In the genomic region with DNA sequence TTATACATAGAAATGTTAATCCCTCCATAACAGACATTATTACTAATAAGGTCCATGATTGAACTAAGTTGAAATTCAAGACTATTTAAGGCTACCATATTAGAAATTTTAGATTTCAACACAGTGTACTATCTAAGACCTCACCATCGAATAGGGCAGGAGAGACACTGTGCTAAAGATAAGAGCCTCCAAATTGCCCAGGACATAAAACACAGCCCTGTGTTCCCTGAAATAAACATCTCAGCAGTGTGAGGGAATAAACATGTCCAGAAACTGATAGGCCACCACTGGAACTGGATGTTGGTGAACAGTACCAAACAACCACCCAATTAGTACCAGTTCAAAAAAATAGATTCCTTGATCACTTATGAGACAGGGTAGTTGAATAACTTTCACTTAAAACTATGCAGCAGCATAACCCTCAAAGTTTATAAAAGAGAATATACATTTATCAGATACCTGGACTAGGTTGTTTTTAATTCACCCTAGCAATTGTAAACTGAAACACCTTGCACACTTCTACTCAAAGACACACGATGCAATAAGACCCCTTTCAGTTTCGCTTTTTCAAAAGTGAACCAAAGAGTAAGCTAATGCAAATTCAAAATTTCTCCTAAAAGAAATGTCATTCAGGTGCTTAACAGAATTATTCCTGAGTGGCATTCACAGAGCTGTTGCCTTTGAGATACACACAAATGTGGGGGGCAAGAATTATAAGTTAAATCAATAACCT, we compare ENCODE assay signal across 18 cellular contexts. TPM values are rescaled to one million over a fixed set of nuclear protein-coding genes. Genes with fewer than 3 reads are reported as not detected.
A peak's percentile ranks its signal among the peaks of the same experiment; 100 is the strongest.
DNase-seq lines count a peak whose midpoint lies in the region; ATAC-seq, FAIRE-seq and TF ChIP-seq lines count a peak whose summit lies in the region.
"Had no signal": no experiment of that assay in that cellular context is flagged by ENCODE, and none has a peak within 500 bp of the region (broad histone marks: within the 10 kb centered on the region; RNA-seq: fewer than 3 reads in every experiment).

No MANE protein-coding gene starts in this region.

- TF ChIP-seq EP300 in gastroesophageal sphincter (IDR thresholded peaks at IDR 0.05): no peak

- H3K27me3 ChIP-seq in OCI-LY1 (ENCODE audit: insufficient read depth, low read length) (no peaks in the 10 kb centered on the region), gastroesophageal sphincter (no peaks in the 10 kb centered on the region)
- H3K27me3 ChIP-seq: foreskin keratinocyte, tibial artery had no signal

- H3F3A ChIP-seq in OCI-LY1 (ENCODE audit: insufficient read depth, low read length): no peaks in the 10 kb centered on the region

- H3K79me2 ChIP-seq in OCI-LY1 (ENCODE audit: insufficient read depth, low read length): no peaks in the 10 kb centered on the region

- TF ChIP-seq POLR2A in gastroesophageal sphincter (IDR thresholded peaks at IDR 0.05): no peak

- DNase-seq in activated CD4-positive, alpha-beta memory T cell treated with anti-CD3 and anti-CD28 coated beads, Interleukin-2, amount 10 ng/mL, durations not matched to agents 7 days and 5 days: no peak
- DNase-seq in activated CD4-positive, alpha-beta memory T cell treated with anti-CD3 and anti-CD28 coated beads for 36 hours: no peak
- peak; percentile 6 for DNase-seq in naive B cell
- no peak for DNase-seq in RCC 7860 (ENCODE audit: low spot score)
- DNase-seq in LoVo (ENCODE audit: low spot score): no peak
- DNase-seq: activated T-cell treated with anti-CD3 and anti-CD28 coated beads for 4 hours; Caco-2; effector CD4-positive, alpha-beta T cell; foreskin keratinocyte; H7; midbrain; NCI-H1930; tibial artery had no signal

- H3K9me3 Mint-ChIP-seq in activated CD4-positive, alpha-beta memory T cell treated with anti-CD3 and anti-CD28 coated beads, Interleukin-2, amount 10 ng/mL, durations not matched to agents 7 days and 5 days: no peaks in the 10 kb centered on the region
- H3K9me3 Mint-ChIP-seq in activated CD4-positive, alpha-beta memory T cell treated with anti-CD3 and anti-CD28 coated beads for 36 hours: no peaks in the 10 kb centered on the region
- H3K9me3 Mint-ChIP-seq in naive B cell: no peaks in the 10 kb centered on the region

- peak; percentile 37 for ATAC-seq in HG02571 (IDR thresholded peaks at IDR 0.05; ENCODE audit: unreplicated experiment)
- ATAC-seq in naive B cell (ENCODE audit: low read depth in 2 of 2): peak; percentile 19 to 25
- ATAC-seq in gastroesophageal sphincter: no peak
- ATAC-seq: A549, foreskin keratinocyte had no signal

- H3K4me3 Mint-ChIP-seq in activated CD4-positive, alpha-beta memory T cell treated with anti-CD3 and anti-CD28 coated beads, Interleukin-2, amount 10 ng/mL, durations not matched to agents 7 days and 5 days: no peak overlapping the region
- H3K4me3 Mint-ChIP-seq in activated CD4-positive, alpha-beta memory T cell treated with anti-CD3 and anti-CD28 coated beads for 36 hours: no peak overlapping the region
- peak overlapping the region; percentile 42 to 84 (median 74) for H3K4me3 Mint-ChIP-seq in naive B cell

- H3K9ac ChIP-seq in OCI-LY1 (ENCODE audit: low read length): no peak overlapping the region

- WGBS in gastroesophageal sphincter (ENCODE audit: low coverage in 1 of 2), 2 donors: 76 to 96% methylated on average over 3 of the region's 3 CpGs

- H3K9me2 ChIP-seq in OCI-LY1 (ENCODE audit: low read depth, low read length): no peaks in the 10 kb centered on the region

- H3K4me3 ChIP-seq in OCI-LY1 (ENCODE audit: low read depth, low read length, poor library complexity, severe bottlenecking) (no peak overlapping the region), gastroesophageal sphincter (no peak overlapping the region)
- H3K4me3 ChIP-seq: A549, tibial artery had no signal

- no peak overlapping the region for H2AFZ ChIP-seq in OCI-LY1 (ENCODE audit: low read length)

- peak overlapping the region; percentile 17 for H3K27ac Mint-ChIP-seq in activated CD4-positive, alpha-beta memory T cell treated with anti-CD3 and anti-CD28 coated beads, Interleukin-2, amount 10 ng/mL, durations not matched to agents 7 days and 5 days
- no peak overlapping the region for H3K27ac Mint-ChIP-seq in activated CD4-positive, alpha-beta memory T cell treated with anti-CD3 and anti-CD28 coated beads for 36 hours
- peak overlapping the region in 3 of 6 donors; percentile 79 to 90 (median 88) for H3K27ac Mint-ChIP-seq in naive B cell

- no peak for FAIRE-seq in RCC 7860 (lab: Jason Lieb, UNC)
- FAIRE-seq: A549, TTC549 had no signal

- H3K4me1 ChIP-seq in OCI-LY1 (ENCODE audit: insufficient read depth, low read length, severe bottlenecking): peaks cover 22% of the 10 kb centered on the region
- no peaks in the 10 kb centered on the region for H3K4me1 ChIP-seq in gastroesophageal sphincter
- H3K4me1 ChIP-seq: A549, Caco-2, foreskin keratinocyte, tibial artery had no signal

- H4K20me1 ChIP-seq in OCI-LY1 (ENCODE audit: insufficient read depth, low read length): no peaks in the 10 kb centered on the region

- intact Hi-C loops in activated CD4-positive, alpha-beta memory T cell treated with anti-CD3 and anti-CD28 coated beads for 36 hours (cut with micrococcal nuclease): no loop called here

- H3K9me3 ChIP-seq in OCI-LY1 (ENCODE audit: low read length) (no peaks in the 10 kb centered on the region), gastroesophageal sphincter (no peaks in the 10 kb centered on the region)
- H3K9me3 ChIP-seq: A549, Caco-2, tibial artery had no signal

- H3K36me3 ChIP-seq in OCI-LY1 (ENCODE audit: insufficient read depth, low read length) (peaks cover 33% of the 10 kb centered on the region), gastroesophageal sphincter (peaks cover 0 to 65% of the 10 kb centered on the region in 2 donors)

- peaks cover 34% of the 10 kb centered on the region for H3K36me3 Mint-ChIP-seq in activated CD4-positive, alpha-beta memory T cell treated with anti-CD3 and anti-CD28 coated beads, Interleukin-2, amount 10 ng/mL, durations not matched to agents 7 days and 5 days (ENCODE audit: low read depth)
- H3K36me3 Mint-ChIP-seq in activated CD4-positive, alpha-beta memory T cell treated with anti-CD3 and anti-CD28 coated beads for 36 hours: peaks cover 13% of the 10 kb centered on the region
- peaks cover 7 to 14% of the 10 kb centered on the region in 2 donors for H3K36me3 Mint-ChIP-seq in naive B cell

- H3K27me3 Mint-ChIP-seq in activated CD4-positive, alpha-beta memory T cell treated with anti-CD3 and anti-CD28 coated beads, Interleukin-2, amount 10 ng/mL, durations not matched to agents 7 days and 5 days: no peaks in the 10 kb centered on the region
- H3K27me3 Mint-ChIP-seq in activated CD4-positive, alpha-beta memory T cell treated with anti-CD3 and anti-CD28 coated beads for 36 hours: no peaks in the 10 kb centered on the region
- no peaks in the 10 kb centered on the region for H3K27me3 Mint-ChIP-seq in naive B cell

- peak overlapping the region; percentile 29; the same call in 1 of the 2 replicates for H3K4me2 ChIP-seq in OCI-LY1 (ENCODE audit: low read length)
- H3K4me2 ChIP-seq: A549 had no signal

- CTCF ChIA-PET in activated CD4-positive, alpha-beta memory T cell treated with anti-CD3 and anti-CD28 coated beads, Interleukin-2, amount 10 ng/mL, durations not matched to agents 7 days and 5 days (lab: Charles Lee): interaction anchor here (0.6 to 1.4 kb wide), 5 partner anchors 19 to 420 kb away, joined by 3 to 4 read pairs (median 3); no protein-coding TSS in a partner anchor
- CTCF ChIA-PET in activated CD4-positive, alpha-beta memory T cell treated with anti-CD3 and anti-CD28 coated beads for 36 hours (lab: Charles Lee): no interaction called here

- H3K4me1 Mint-ChIP-seq in activated CD4-positive, alpha-beta memory T cell treated with anti-CD3 and anti-CD28 coated beads, Interleukin-2, amount 10 ng/mL, durations not matched to agents 7 days and 5 days: peaks cover 11% of the 10 kb centered on the region
- peaks cover 7% of the 10 kb centered on the region for H3K4me1 Mint-ChIP-seq in activated CD4-positive, alpha-beta memory T cell treated with anti-CD3 and anti-CD28 coated beads for 36 hours (ENCODE audit: low read depth)
- H3K4me1 Mint-ChIP-seq in naive B cell: peaks cover 27 to 45% (median 27%) of the 10 kb centered on the region in 3 donors

- POLR2A ChIA-PET in activated CD4-positive, alpha-beta memory T cell treated with anti-CD3 and anti-CD28 coated beads, Interleukin-2, amount 10 ng/mL, durations not matched to agents 7 days and 5 days (lab: Charles Lee): interaction anchor here (1.0 kb wide), 3 partner anchors 13 to 21 kb away, joined by 3 to 4 read pairs (median 4); no protein-coding TSS in a partner anchor
- POLR2A ChIA-PET in activated CD4-positive, alpha-beta memory T cell treated with anti-CD3 and anti-CD28 coated beads for 36 hours (lab: Charles Lee): no interaction called here

- H3K27ac ChIP-seq in OCI-LY1 (ENCODE audit: low read depth, low read length, poor library complexity, severe bottlenecking) (peak overlapping the region; percentile 17), gastroesophageal sphincter (no peak overlapping the region)
- H3K27ac ChIP-seq: A549, foreskin keratinocyte, tibial artery had no signal

- TF ChIP-seq CTCF in OCI-LY1 (IDR thresholded peaks at IDR 0.05; ENCODE audit: low read length) (no peak), gastroesophageal sphincter (IDR thresholded peaks at IDR 0.05) (no peak)

RNA-seq across cellular contexts. Expression of gene USP28, which starts 34.3 kb away (rescaled TPM):
- 10 to 100 TPM; 52.3 to 53.8 TPM for total RNA-seq in activated CD4-positive, alpha-beta memory T cell treated with anti-CD3 and anti-CD28 coated beads, Interleukin-2, amount 10 ng/mL, durations not matched to agents 7 days and 5 days
- total RNA-seq in activated CD4-positive, alpha-beta memory T cell treated with anti-CD3 and anti-CD28 coated beads for 36 hours: 10 to 100 TPM; 30.6 to 41.7 TPM
- 100 to 1,000 TPM in 4 of 6 donors, 10 to 100 TPM in 2; 64.6 to 132 (median 109) TPM for polyA plus RNA-seq in naive B cell (ENCODE audit: low read depth in 6 of 6)
- 10 to 100 TPM; 12.5 to 64.8 (median 38.7) TPM for total RNA-seq in gastroesophageal sphincter

Comparison
In these comparisons a context has a peak if more than half of its experiments do, and no peak if none do; other contexts are left out.
1. H3K4me3 Mint-ChIP-seq: peak in naive B cell (8 of 8); none in activated CD4-positive, alpha-beta memory T cell treated with anti-CD3 and anti-CD28 coated beads, Interleukin-2, amount 10 ng/mL, durations not matched to agents 7 days and 5 days (single experiment) and activated CD4-positive, alpha-beta memory T cell treated with anti-CD3 and anti-CD28 coated beads for 36 hours (single experiment).